ENCODE assay signal across 9 cellular contexts in genomic region chr6:21665436-21666199, GRCh38.
DNase-seq lines count a peak whose midpoint lies in the region; ATAC-seq and TF ChIP-seq lines count a peak whose summit lies in the region.
"Had no signal": no experiment of that assay in that cellular context is flagged by ENCODE, and none has a peak within 500 bp of the region (broad histone marks: within the 10 kb centered on the region; RNA-seq: fewer than 3 reads in every experiment).

No MANE protein-coding gene starts in this region.

- ATAC-seq in activated T-cell treated with anti-CD3 and anti-CD28 coated beads, Interleukin-2, amount 50 U/mL, for 4 hours, result no peak
- ATAC-seq in central memory CD8-positive, alpha-beta T cell (replicated peaks; ENCODE audit: extremely low read depth, poor library complexity, severe bottlenecking), result no peak
- ATAC-seq in memory B cell (ENCODE audit: low read depth), result no peak
- peak; percentile 13 for ATAC-seq in upper lobe of right lung
- no peak for ATAC-seq in GM21447 (IDR thresholded peaks at IDR 0.05; ENCODE audit: unreplicated experiment)

- no peaks in the 10 kb centered on the region for H3K36me3 Mint-ChIP-seq in activated T-cell treated with anti-CD3 and anti-CD28 coated beads, Interleukin-2, amount 50 U/mL, for 4 hours (ENCODE audit: insufficient read depth)
- H3K36me3 Mint-ChIP-seq in central memory CD8-positive, alpha-beta T cell (ENCODE audit: insufficient read depth), result peaks cover 1% of the 10 kb centered on the region
- peaks cover 2% of the 10 kb centered on the region for H3K36me3 Mint-ChIP-seq in memory B cell

- no peak for DNase-seq in activated T-cell treated with anti-CD3 and anti-CD28 coated beads, Interleukin-2, amount 50 U/mL, for 4 hours
- DNase-seq in activated T-cell treated with anti-CD3 and anti-CD28 coated beads for 4 hours, result no peak
- DNase-seq in central memory CD8-positive, alpha-beta T cell (ENCODE audit: low spot score in 2 of 2), result no peak
- no peak for DNase-seq in memory B cell (ENCODE audit: low spot score in 2 of 2)
- no peak for DNase-seq in upper lobe of right lung
- DNase-seq in mucosa of gallbladder (ENCODE audit: low spot score), result no peak
- DNase-seq in G401 (ENCODE audit: low spot score), result no peak
- DNase-seq: activated naive CD4-positive, alpha-beta T cell treated with anti-CD3 and anti-CD28 coated beads, Interleukin-2, amount 50 U/mL, for 16 hours had no signal

- peak overlapping the region; percentile 56 for H3K4me3 ChIP-seq in upper lobe of right lung

- no peak for TF ChIP-seq CTCF in upper lobe of right lung (IDR thresholded peaks at IDR 0.05)

- H3K27ac Mint-ChIP-seq in central memory CD8-positive, alpha-beta T cell (ENCODE audit: low read depth), result no peak overlapping the region
- no peak overlapping the region for H3K27ac Mint-ChIP-seq in memory B cell

- no peaks in the 10 kb centered on the region for H3K36me3 ChIP-seq in upper lobe of right lung

- intact Hi-C loops in upper lobe of right lung (cut with DNase I), result no loop called here

- H3K9me3 ChIP-seq in upper lobe of right lung, result no peaks in the 10 kb centered on the region

- peaks cover 71% of the 10 kb centered on the region for H3K27me3 Mint-ChIP-seq in activated T-cell treated with anti-CD3 and anti-CD28 coated beads, Interleukin-2, amount 50 U/mL, for 4 hours (ENCODE audit: low read depth)
- peaks cover 76% of the 10 kb centered on the region for H3K27me3 Mint-ChIP-seq in central memory CD8-positive, alpha-beta T cell
- H3K27me3 Mint-ChIP-seq in memory B cell, result peaks cover 30% of the 10 kb centered on the region

- H3K27me3 ChIP-seq in upper lobe of right lung, result peaks cover 34% of the 10 kb centered on the region

- in situ Hi-C loops in G401 (cut with HindIII; ENCODE audit: low sequenced_read_pairs), result no loop called here

- peaks cover 28% of the 10 kb centered on the region for H3K4me1 ChIP-seq in upper lobe of right lung

- peaks cover 22% of the 10 kb centered on the region for H3K4me1 Mint-ChIP-seq in activated T-cell treated with anti-CD3 and anti-CD28 coated beads, Interleukin-2, amount 50 U/mL, for 4 hours (ENCODE audit: low read depth)
- peaks cover 21% of the 10 kb centered on the region for H3K4me1 Mint-ChIP-seq in central memory CD8-positive, alpha-beta T cell
- H3K4me1 Mint-ChIP-seq in memory B cell, result peaks cover 15% of the 10 kb centered on the region

- H3K4me3 Mint-ChIP-seq in activated T-cell treated with anti-CD3 and anti-CD28 coated beads, Interleukin-2, amount 50 U/mL, for 4 hours, result peak overlapping the region; percentile 31
- peak overlapping the region; percentile 1 for H3K4me3 Mint-ChIP-seq in central memory CD8-positive, alpha-beta T cell
- peak overlapping the region; percentile 56 for H3K4me3 Mint-ChIP-seq in memory B cell

- H3K27ac ChIP-seq in upper lobe of right lung, result no peak overlapping the region

- H3K9me3 Mint-ChIP-seq in activated T-cell treated with anti-CD3 and anti-CD28 coated beads, Interleukin-2, amount 50 U/mL, for 4 hours, result no peaks in the 10 kb centered on the region
- no peaks in the 10 kb centered on the region for H3K9me3 Mint-ChIP-seq in central memory CD8-positive, alpha-beta T cell
- no peaks in the 10 kb centered on the region for H3K9me3 Mint-ChIP-seq in memory B cell

Comparison
In these comparisons a context has a peak if more than half of its experiments do, and no peak if none do; other contexts are left out.
1. H3K4me3 Mint-ChIP-seq: peak in every context shown above with its lines; median percentile 56 in memory B cell; 31 in activated T-cell treated with anti-CD3 and anti-CD28 coated beads, Interleukin-2, amount 50 U/mL, for 4 hours; 1 in central memory CD8-positive, alpha-beta T cell.